ENCODE assay signal across 1 cellular context in the genomic region with DNA sequence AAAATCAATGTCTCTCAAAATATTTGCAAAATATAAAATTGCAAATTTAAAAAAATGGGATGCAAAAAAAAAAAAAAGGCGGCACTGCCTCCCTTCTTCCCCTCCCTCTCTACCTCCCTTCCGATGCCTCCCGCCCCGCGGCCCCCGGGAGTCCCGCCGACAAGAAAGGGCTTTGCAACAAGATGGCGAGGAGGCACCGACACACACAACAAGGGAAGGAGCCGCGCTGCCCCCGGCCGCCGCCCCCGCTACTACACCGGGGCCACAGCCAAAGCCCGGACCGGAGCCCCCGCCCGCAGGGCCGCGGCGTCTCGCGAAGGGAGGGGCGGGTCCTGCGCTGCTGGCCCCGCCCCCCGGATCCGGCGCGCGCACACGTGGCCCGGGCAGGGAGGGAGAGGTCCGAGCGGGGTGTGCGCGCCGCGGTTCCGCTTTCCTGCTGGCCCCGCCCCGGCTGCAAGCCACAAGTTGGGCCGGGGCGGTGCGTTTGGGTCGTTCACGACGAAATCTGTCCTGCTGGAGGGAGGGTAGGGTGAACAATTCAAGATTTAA.
TF ChIP-seq lines count a peak whose summit lies in the region.

Gene MNT (minus strand): TSS at position 184 of the 549 bp plus-strand sequence. CDS start 348 bp downstream, outside the sequence.

TF ChIP-seq in WTC11, 78 proteins besides CTCF, POLR2A, EP300 and RAD21 (continued from another document):
- TF ChIP-seq ARID4B (CRISPR knock-in tag; IDR thresholded peaks at IDR 0.05; ENCODE audit: borderline replicate concordance) (no peak), SP1 (CRISPR knock-in tag; conservative IDR thresholded peaks at IDR 0.05) (peak; percentile 87), FOXK1 (CRISPR knock-in tag; IDR thresholded peaks at IDR 0.05) (peak; percentile 69), MXD4 (CRISPR knock-in tag; IDR thresholded peaks at IDR 0.05; ENCODE audit: borderline replicate concordance) (no peak), FOXP4 (CRISPR knock-in tag; IDR thresholded peaks at IDR 0.05) (peak; percentile 37; the same call in 1 of the 2 replicates), IRF2 (CRISPR knock-in tag; IDR thresholded peaks at IDR 0.05; ENCODE audit: borderline replicate concordance, low read depth) (no peak)
- TF ChIP-seq, protein P1, sequence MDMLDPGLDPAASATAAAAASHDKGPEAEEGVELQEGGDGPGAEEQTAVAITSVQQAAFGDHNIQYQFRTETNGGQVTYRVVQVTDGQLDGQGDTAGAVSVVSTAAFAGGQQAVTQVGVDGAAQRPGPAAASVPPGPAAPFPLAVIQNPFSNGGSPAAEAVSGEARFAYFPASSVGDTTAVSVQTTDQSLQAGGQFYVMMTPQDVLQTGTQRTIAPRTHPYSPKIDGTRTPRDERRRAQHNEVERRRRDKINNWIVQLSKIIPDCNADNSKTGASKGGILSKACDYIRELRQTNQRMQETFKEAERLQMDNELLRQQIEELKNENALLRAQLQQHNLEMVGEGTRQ (CRISPR knock-in tag; IDR thresholded peaks at IDR 0.05) = peak; percentile 83
- TF ChIP-seq, protein P2, sequence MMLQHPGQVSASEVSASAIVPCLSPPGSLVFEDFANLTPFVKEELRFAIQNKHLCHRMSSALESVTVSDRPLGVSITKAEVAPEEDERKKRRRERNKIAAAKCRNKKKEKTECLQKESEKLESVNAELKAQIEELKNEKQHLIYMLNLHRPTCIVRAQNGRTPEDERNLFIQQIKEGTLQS (CRISPR knock-in tag; conservative IDR thresholded peaks at IDR 0.05) = no peak
